Comparison of ENCODE assay signal across 33 cellular contexts in the genomic region with DNA sequence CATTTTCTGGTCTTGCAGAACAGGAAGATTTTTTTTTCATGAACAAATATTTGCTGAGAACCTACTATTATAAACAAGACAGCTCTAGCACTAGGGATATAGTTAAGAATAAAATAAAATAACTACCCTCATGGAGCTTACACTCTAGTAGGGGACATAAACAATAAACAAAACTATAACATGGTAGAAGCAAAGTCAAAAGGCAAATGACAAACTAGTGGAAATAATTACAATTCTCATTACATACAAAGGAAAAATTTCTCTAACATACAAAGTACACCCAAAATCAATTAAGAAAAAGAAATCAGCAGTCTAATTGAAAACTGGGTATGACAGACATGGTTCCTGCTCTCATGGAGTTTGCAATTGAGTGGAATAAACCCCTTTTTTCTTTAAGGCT. TPM values are rescaled to one million over a fixed set of nuclear protein-coding genes. Genes with fewer than 3 reads are reported as not detected.
"Had no signal": no experiment of that assay in that cellular context is flagged by ENCODE, and none has a peak within 500 bp of the region (broad histone marks: within the 10 kb centered on the region; RNA-seq: fewer than 3 reads in every experiment).

No MANE protein-coding gene starts in this region.

- H3K4me3 Mint-ChIP-seq: activated CD4-positive, alpha-beta T cell treated with anti-CD3 and anti-CD28 coated beads, Interleukin-2, amount 10 ng/mL, durations not matched to agents 24 days and 14 days; activated CD8-positive, alpha-beta T cell treated with anti-CD3 and anti-CD28 coated beads for 36 hours; activated naive CD8-positive, alpha-beta T cell treated with anti-CD3 and anti-CD28 coated beads for 36 hours; activated T-cell treated with anti-CD3 and anti-CD28 coated beads, Interleukin-2, amount 50 U/mL, for 72 hours; activated T-helper 17 cell treated with anti-CD3 and anti-CD28 coated beads, Interleukin-2, amount 50 U/mL, for 72 hours; central memory CD8-positive, alpha-beta T cell had no signal

- H3K27me3 ChIP-seq: cardiac muscle cell, SJCRH30 had no signal

- ATAC-seq: activated CD8-positive, alpha-beta T cell treated with anti-CD3 and anti-CD28 coated beads for 36 hours; activated T-cell treated with anti-CD3 and anti-CD28 coated beads, Interleukin-2, amount 50 U/mL, for 72 hours; activated T-helper 17 cell treated with anti-CD3 and anti-CD28 coated beads, Interleukin-2, amount 50 U/mL, for 72 hours; Panc1 had no signal

- H3K27ac Mint-ChIP-seq: activated CD4-positive, alpha-beta T cell treated with anti-CD3 and anti-CD28 coated beads, Interleukin-2, amount 10 ng/mL, durations not matched to agents 24 days and 14 days; activated CD8-positive, alpha-beta T cell treated with anti-CD3 and anti-CD28 coated beads for 36 hours; activated naive CD8-positive, alpha-beta T cell treated with anti-CD3 and anti-CD28 coated beads for 36 hours; activated T-cell treated with anti-CD3 and anti-CD28 coated beads, Interleukin-2, amount 50 U/mL, for 72 hours; activated T-helper 17 cell treated with anti-CD3 and anti-CD28 coated beads, Interleukin-2, amount 50 U/mL, for 72 hours had no signal

- H3K4me1 ChIP-seq: SJCRH30 had no signal

- H3K9me3 ChIP-seq: SJCRH30 had no signal

- H3K27ac ChIP-seq: cardiac muscle cell, SJCRH30, SK-N-MC, WERI-Rb-1 had no signal

- DNase-seq: activated CD4-positive, alpha-beta T cell treated with anti-CD3 and anti-CD28 coated beads, Interleukin-2, amount 10 ng/mL, durations not matched to agents 24 days and 14 days; activated CD4-positive, alpha-beta T cell treated with anti-CD3 and anti-CD28 coated beads, Interleukin-2, amount 50 U/mL, for 4 hours; activated CD8-positive, alpha-beta T cell treated with anti-CD3 and anti-CD28 coated beads for 36 hours; activated effector memory CD4-positive, alpha-beta T cell treated with anti-CD3 and anti-CD28 coated beads, Interleukin-2, amount 50 U/mL, for 16 hours; activated naive CD4-positive, alpha-beta T cell; activated naive CD4-positive, alpha-beta T cell treated with anti-CD3 and anti-CD28 coated beads, Interleukin-2, amount 50 U/mL, for 16 hours; activated naive CD8-positive, alpha-beta T cell treated with anti-CD3 and anti-CD28 coated beads for 36 hours; activated T-cell treated with anti-CD3 and anti-CD28 coated beads, Interleukin-2, amount 50 U/mL, for 1 hour; activated T-cell treated with anti-CD3 and anti-CD28 coated beads, Interleukin-2, amount 50 U/mL, for 72 hours; amniotic stem cell; aorta; NCI-H1105; NCI-H1417 treated with DMSO at 0.1 percent for 48 hours; NCI-H187 treated with DMSO at 0.1 percent for 48 hours; NCI-H2081; NCI-H345; NCI-H524 treated with DMSO at 0.1 percent for 48 hours; SHP77; SJCRH30; T1000; WERI-Rb-1 had no signal

- H3K9me3 Mint-ChIP-seq: central memory CD8-positive, alpha-beta T cell had no signal

- H3K36me3 ChIP-seq: cardiac muscle cell, SJCRH30, WERI-Rb-1 had no signal

- H3K27me3 Mint-ChIP-seq: activated CD4-positive, alpha-beta T cell treated with anti-CD3 and anti-CD28 coated beads, Interleukin-2, amount 10 ng/mL, durations not matched to agents 24 days and 14 days; activated CD8-positive, alpha-beta T cell treated with anti-CD3 and anti-CD28 coated beads for 36 hours; activated naive CD8-positive, alpha-beta T cell treated with anti-CD3 and anti-CD28 coated beads for 36 hours; activated T-helper 17 cell treated with anti-CD3 and anti-CD28 coated beads, Interleukin-2, amount 50 U/mL, for 72 hours; central memory CD8-positive, alpha-beta T cell had no signal

- H3K4me3 ChIP-seq: cardiac muscle cell, SJCRH30, SK-N-MC had no signal

RNA-seq across cellular contexts. Expression of a gene that starts 32.0 kb away (rescaled TPM):
- total RNA-seq: activated CD4-positive, alpha-beta T cell treated with anti-CD3 and anti-CD28 coated beads, Interleukin-2, amount 10 ng/mL, durations not matched to agents 24 days and 14 days; activated CD8-positive, alpha-beta memory T cell treated with anti-CD3 and anti-CD28 coated beads for 36 hours; activated naive CD8-positive, alpha-beta T cell treated with anti-CD3 and anti-CD28 coated beads for 36 hours; cardiac muscle cell; chondrocyte; M059J; NCI-H460; RPMI7951; SJCRH30; T-helper 1 cell treated with Interleukin-12 subunit alpha and Interleukin-12 subunit beta and Interleukin-4 antibody, amounts not matched to agents 30 ng/mL and 1 ng/mL, for 36 hours; T-helper 2 cell treated with Interferon-gamma antibody and Interleukin-4, amounts not matched to agents 100 ng/mL and 5 ng/mL, for 36 hours had no signal
- polyA plus RNA-seq: cardiac muscle cell had no signal
